In genomic region chr3:171431550-171431949, GRCh38 we compare ENCODE assay signal across 34 cellular contexts.
"Had no signal": no experiment of that assay in that cellular context is flagged by ENCODE, and none has a peak within 500 bp of the region (broad histone marks: within the 10 kb centered on the region; RNA-seq: fewer than 3 reads in every experiment).

No MANE protein-coding gene starts in this region.

- H3K27me3 Mint-ChIP-seq: activated B cell treated with CpG ODN at 0.5 μM for 24 hours; activated CD4-positive, alpha-beta memory T cell treated with anti-CD3 and anti-CD28 coated beads for 36 hours; activated CD4-positive, alpha-beta T cell treated with anti-CD3 and anti-CD28 coated beads, Interleukin-2, amount 10 ng/mL, durations not matched to agents 24 days and 14 days; activated CD8-positive, alpha-beta T cell treated with anti-CD3 and anti-CD28 coated beads for 36 hours; activated naive CD8-positive, alpha-beta T cell treated with anti-CD3 and anti-CD28 coated beads for 36 hours; activated T-helper 17 cell treated with anti-CD3 and anti-CD28 coated beads, Interleukin-2, amount 50 U/mL, for 72 hours had no signal

- H3K4me1 ChIP-seq: adrenal gland, body of pancreas, breast epithelium had no signal

- ATAC-seq: activated CD8-positive, alpha-beta T cell treated with anti-CD3 and anti-CD28 coated beads for 36 hours; activated naive CD4-positive, alpha-beta T cell treated with anti-CD3 and anti-CD28 coated beads, Interleukin-2, amount 50 U/mL, for 72 hours; activated T-cell treated with anti-CD3 and anti-CD28 coated beads, Interleukin-2, amount 50 U/mL, for 4 hours; activated T-cell treated with anti-CD3 and anti-CD28 coated beads, Interleukin-2, amount 50 U/mL, for 72 hours; activated T-helper 17 cell treated with anti-CD3 and anti-CD28 coated beads, Interleukin-2, amount 50 U/mL, for 72 hours; body of pancreas had no signal

- H3K27ac Mint-ChIP-seq: activated B cell treated with CpG ODN at 0.5 μM for 24 hours; activated CD4-positive, alpha-beta memory T cell treated with anti-CD3 and anti-CD28 coated beads for 36 hours; activated CD4-positive, alpha-beta T cell treated with anti-CD3 and anti-CD28 coated beads, Interleukin-2, amount 10 ng/mL, durations not matched to agents 24 days and 14 days; activated CD8-positive, alpha-beta T cell treated with anti-CD3 and anti-CD28 coated beads for 36 hours; activated naive CD4-positive, alpha-beta T cell treated with anti-CD3 and anti-CD28 coated beads for 36 hours; activated naive CD4-positive, alpha-beta T cell treated with anti-CD3 and anti-CD28 coated beads, Interleukin-2, amount 50 U/mL, for 72 hours; activated naive CD8-positive, alpha-beta T cell treated with anti-CD3 and anti-CD28 coated beads for 36 hours; activated T-helper 1 cell treated with anti-CD3 and anti-CD28 coated beads, Interleukin-12 subunit alpha, Interleukin-12 subunit beta, Interleukin-2, Interleukin-4 antibody, amounts not matched to agents 30 ng/mL and 10 ng/mL and 1 ng/mL, durations not matched to agents 14 hours and 24 hours and 36 hours; activated T-helper 17 cell treated with anti-CD3 and anti-CD28 coated beads, Interleukin-2, amount 50 U/mL, for 72 hours; T-helper 2 cell treated with Interferon-gamma antibody and Interleukin-4, amounts not matched to agents 5 μg/mL and 100 μg/mL, for 36 hours had no signal

- H3K36me3 Mint-ChIP-seq: activated naive CD4-positive, alpha-beta T cell treated with anti-CD3 and anti-CD28 coated beads, Interleukin-2, amount 50 U/mL, for 72 hours had no signal

- H3K4me1 Mint-ChIP-seq: activated B cell treated with CpG ODN at 0.5 μM for 24 hours had no signal

- H3K4me3 ChIP-seq: adrenal gland, body of pancreas, breast epithelium had no signal

- H3K27me3 ChIP-seq: adrenal gland, body of pancreas, brain microvascular endothelial cell, breast epithelium had no signal

- H3K27ac ChIP-seq: adrenal gland, body of pancreas, brain microvascular endothelial cell, breast epithelium, WERI-Rb-1 had no signal

- H3K9me3 Mint-ChIP-seq: activated B cell treated with CpG ODN at 0.5 μM for 24 hours; activated CD4-positive, alpha-beta memory T cell treated with anti-CD3 and anti-CD28 coated beads for 36 hours; activated CD8-positive, alpha-beta T cell treated with anti-CD3 and anti-CD28 coated beads for 36 hours; activated naive CD4-positive, alpha-beta T cell treated with anti-CD3 and anti-CD28 coated beads for 36 hours; activated naive CD4-positive, alpha-beta T cell treated with anti-CD3 and anti-CD28 coated beads, Interleukin-2, amount 50 U/mL, for 72 hours; activated T-cell treated with anti-CD3 and anti-CD28 coated beads, Interleukin-2, amount 50 U/mL, for 4 hours; activated T-helper 1 cell treated with anti-CD3 and anti-CD28 coated beads, Interleukin-12 subunit alpha, Interleukin-12 subunit beta, Interleukin-2, Interleukin-4 antibody, amounts not matched to agents 30 ng/mL and 10 ng/mL and 1 ng/mL, durations not matched to agents 14 hours and 24 hours and 36 hours; activated T-helper 17 cell treated with anti-CD3 and anti-CD28 coated beads, Interleukin-2, amount 50 U/mL, for 72 hours; T-helper 2 cell treated with Interferon-gamma antibody and Interleukin-4, amounts not matched to agents 5 μg/mL and 100 μg/mL, for 36 hours had no signal

- H3K36me3 ChIP-seq: adrenal gland, brain microvascular endothelial cell, breast epithelium, WERI-Rb-1 had no signal

- DNase-seq: activated B cell treated with CpG ODN at 0.5 μM for 24 hours; activated CD4-positive, alpha-beta memory T cell treated with anti-CD3 and anti-CD28 coated beads for 36 hours; activated CD4-positive, alpha-beta T cell treated with anti-CD3 and anti-CD28 coated beads for 4 hours; activated CD4-positive, alpha-beta T cell treated with anti-CD3 and anti-CD28 coated beads, Interleukin-2, amount 10 ng/mL, durations not matched to agents 24 days and 14 days; activated CD4-positive, alpha-beta T cell treated with anti-CD3 and anti-CD28 coated beads, Interleukin-2, amount 50 U/mL, for 1 hour; activated CD4-positive, alpha-beta T cell treated with anti-CD3 and anti-CD28 coated beads, Interleukin-2, amount 50 U/mL, for 4 hours; activated CD4-positive, CD25-positive, alpha-beta regulatory T cell treated with anti-CD3 and anti-CD28 coated beads, Interleukin-2, amount 50 U/mL, for 72 hours; activated CD8-positive, alpha-beta memory T cell treated with anti-CD3 and anti-CD28 coated beads, Interleukin-2, amount 50 U/mL, for 4 hours; activated CD8-positive, alpha-beta T cell treated with anti-CD3 and anti-CD28 coated beads for 36 hours; activated effector memory CD4-positive, alpha-beta T cell treated with anti-CD3 and anti-CD28 coated beads, Interleukin-2, amount 50 U/mL, for 16 hours; activated gamma-delta T cell treated with Interleukin-2 at 50 U/mL for 16 hours; activated naive CD4-positive, alpha-beta T cell; activated naive CD4-positive, alpha-beta T cell treated with anti-CD3 and anti-CD28 coated beads for 36 hours; activated naive CD4-positive, alpha-beta T cell treated with anti-CD3 and anti-CD28 coated beads, Interleukin-2, amount 50 U/mL, for 16 hours; activated naive CD8-positive, alpha-beta T cell treated with anti-CD3 and anti-CD28 coated beads for 36 hours; activated T-cell treated with anti-CD3 and anti-CD28 coated beads for 4 hours; activated T-cell treated with anti-CD3 and anti-CD28 coated beads, Interleukin-2, amount 50 U/mL, for 1 hour; activated T-cell treated with anti-CD3 and anti-CD28 coated beads, Interleukin-2, amount 50 U/mL, for 4 hours; activated T-cell treated with anti-CD3 and anti-CD28 coated beads, Interleukin-2, amount 50 U/mL, for 72 hours; adrenal gland; amniotic stem cell; aorta; body of pancreas; brain microvascular endothelial cell; central memory CD4-positive, alpha-beta T cell; T-helper 2 cell; T-helper 9 cell; WERI-Rb-1 had no signal

- FAIRE-seq: TTC549 had no signal

- H3K9me3 ChIP-seq: adrenal gland, body of pancreas, breast epithelium had no signal

- H3K4me3 Mint-ChIP-seq: activated B cell treated with CpG ODN at 0.5 μM for 24 hours; activated CD4-positive, alpha-beta memory T cell treated with anti-CD3 and anti-CD28 coated beads for 36 hours; activated CD4-positive, alpha-beta T cell treated with anti-CD3 and anti-CD28 coated beads, Interleukin-2, amount 10 ng/mL, durations not matched to agents 24 days and 14 days; activated CD8-positive, alpha-beta T cell treated with anti-CD3 and anti-CD28 coated beads for 36 hours; activated naive CD4-positive, alpha-beta T cell treated with anti-CD3 and anti-CD28 coated beads for 36 hours; activated naive CD8-positive, alpha-beta T cell treated with anti-CD3 and anti-CD28 coated beads for 36 hours; activated T-cell treated with anti-CD3 and anti-CD28 coated beads, Interleukin-2, amount 50 U/mL, for 4 hours; activated T-cell treated with anti-CD3 and anti-CD28 coated beads, Interleukin-2, amount 50 U/mL, for 72 hours; activated T-helper 1 cell treated with anti-CD3 and anti-CD28 coated beads, Interleukin-12 subunit alpha, Interleukin-12 subunit beta, Interleukin-2, Interleukin-4 antibody, amounts not matched to agents 30 ng/mL and 10 ng/mL and 1 ng/mL, durations not matched to agents 14 hours and 24 hours and 36 hours; activated T-helper 17 cell treated with anti-CD3 and anti-CD28 coated beads, Interleukin-2, amount 50 U/mL, for 72 hours; T-helper 2 cell treated with Interferon-gamma antibody and Interleukin-4, amounts not matched to agents 5 μg/mL and 100 μg/mL, for 36 hours had no signal
